Comparison of ENCODE assay signal across 1 cellular context in the genomic region with DNA sequence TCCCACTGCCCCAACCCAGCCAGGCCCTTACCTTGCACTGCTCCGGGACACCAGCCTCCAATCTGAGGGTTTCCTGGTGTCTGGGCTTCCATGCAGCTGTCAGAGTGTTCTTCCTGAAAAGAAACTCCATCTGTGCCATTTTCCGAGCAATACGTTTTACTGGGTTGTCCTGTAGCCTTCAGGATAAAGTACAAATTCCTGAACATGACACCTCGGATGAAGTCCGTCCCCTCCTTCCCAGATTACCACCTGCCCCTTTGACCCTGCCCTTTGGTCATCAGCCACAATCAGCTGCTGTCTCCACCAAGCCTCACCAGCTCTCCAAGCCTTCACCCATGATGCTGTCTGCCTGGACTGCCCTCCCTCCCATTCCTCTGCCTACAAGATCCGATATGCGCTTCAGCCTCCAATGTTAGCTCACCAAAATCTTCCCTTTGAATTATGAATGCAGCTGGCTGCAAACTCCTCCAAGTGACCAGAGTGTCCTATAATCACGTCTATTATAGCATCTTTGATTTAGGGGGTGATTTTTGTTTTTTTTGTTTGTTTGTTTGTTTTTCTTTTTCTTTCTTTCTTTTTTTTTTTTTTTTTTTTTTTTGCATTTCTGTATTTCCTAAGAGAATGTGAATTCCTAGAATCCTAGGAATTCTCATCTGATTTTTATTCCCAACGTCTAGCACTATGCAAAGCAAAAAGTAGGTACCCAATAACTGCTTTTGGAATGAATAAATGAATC.
TF ChIP-seq lines count a peak whose summit lies in the region.

No MANE protein-coding gene starts in this region.

TF ChIP-seq in HepG2, 621 proteins besides CTCF, POLR2A, EP300 and RAD21 (continued from another document and continues in another):
- TF ChIP-seq, protein P1, sequence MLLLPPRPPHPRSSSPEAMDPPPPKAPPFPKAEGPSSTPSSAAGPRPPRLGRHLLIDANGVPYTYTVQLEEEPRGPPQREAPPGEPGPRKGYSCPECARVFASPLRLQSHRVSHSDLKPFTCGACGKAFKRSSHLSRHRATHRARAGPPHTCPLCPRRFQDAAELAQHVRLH (CRISPR knock-in tag; IDR thresholded peaks at IDR 0.05; ENCODE audit: borderline replicate concordance, low read depth), result peak; percentile 98
- TF ChIP-seq ZNF773 (CRISPR knock-in tag; IDR thresholded peaks at IDR 0.05; ENCODE audit: borderline replicate concordance), result no peak
- peak; percentile 73; the same call in 1 of the 2 replicates for TF ChIP-seq ARNTL (CRISPR knock-in tag; IDR thresholded peaks at IDR 0.05)
- TF ChIP-seq, protein P2, sequence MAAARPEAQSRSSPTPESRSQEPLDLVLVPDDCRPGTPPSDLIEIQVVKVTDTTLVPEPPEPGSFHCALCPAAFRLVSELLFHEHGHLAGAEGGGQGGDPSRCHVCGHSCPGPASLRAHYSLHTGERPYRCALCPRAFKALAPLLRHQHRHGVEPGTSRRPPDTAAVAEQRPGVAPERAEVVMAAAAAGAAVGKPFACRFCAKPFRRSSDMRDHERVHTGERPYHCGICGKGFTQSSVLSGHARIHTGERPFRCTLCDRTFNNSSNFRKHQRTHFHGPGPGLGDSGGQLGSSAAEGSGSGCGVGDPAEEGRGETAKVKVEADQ (CRISPR knock-in tag; IDR thresholded peaks at IDR 0.05; ENCODE audit: borderline replicate concordance), result peak; percentile 69; the same call in 1 of the 2 replicates
- TF ChIP-seq CREB1 (IDR thresholded peaks at IDR 0.05), result peak; percentile 61
- peak; percentile 66; the same call in 1 of the 2 replicates for TF ChIP-seq CREB1 (CRISPR knock-in tag; IDR thresholded peaks at IDR 0.05)
- TF ChIP-seq SMARCE1 (IDR thresholded peaks at IDR 0.05; ENCODE audit: borderline replicate concordance), result no peak
- no peak for TF ChIP-seq ATAD3A (CRISPR knock-in tag; IDR thresholded peaks at IDR 0.05)
- TF ChIP-seq, protein P3, sequence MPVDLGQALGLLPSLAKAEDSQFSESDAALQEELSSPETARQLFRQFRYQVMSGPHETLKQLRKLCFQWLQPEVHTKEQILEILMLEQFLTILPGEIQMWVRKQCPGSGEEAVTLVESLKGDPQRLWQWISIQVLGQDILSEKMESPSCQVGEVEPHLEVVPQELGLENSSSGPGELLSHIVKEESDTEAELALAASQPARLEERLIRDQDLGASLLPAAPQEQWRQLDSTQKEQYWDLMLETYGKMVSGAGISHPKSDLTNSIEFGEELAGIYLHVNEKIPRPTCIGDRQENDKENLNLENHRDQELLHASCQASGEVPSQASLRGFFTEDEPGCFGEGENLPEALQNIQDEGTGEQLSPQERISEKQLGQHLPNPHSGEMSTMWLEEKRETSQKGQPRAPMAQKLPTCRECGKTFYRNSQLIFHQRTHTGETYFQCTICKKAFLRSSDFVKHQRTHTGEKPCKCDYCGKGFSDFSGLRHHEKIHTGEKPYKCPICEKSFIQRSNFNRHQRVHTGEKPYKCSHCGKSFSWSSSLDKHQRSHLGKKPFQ (CRISPR knock-in tag; IDR thresholded peaks at IDR 0.05; ENCODE audit: insufficient replicate concordance), result no peak
- TF ChIP-seq ZNF839 (CRISPR knock-in tag; IDR thresholded peaks at IDR 0.05; ENCODE audit: borderline replicate concordance), result no peak
- TF ChIP-seq NFKBIZ (CRISPR knock-in tag; IDR thresholded peaks at IDR 0.05), result peak; percentile 91; the same call in 1 of the 2 replicates
- TF ChIP-seq ZNF337 (CRISPR knock-in tag; IDR thresholded peaks at IDR 0.05; ENCODE audit: borderline replicate concordance, low read depth), result no peak
- TF ChIP-seq, protein P4, sequence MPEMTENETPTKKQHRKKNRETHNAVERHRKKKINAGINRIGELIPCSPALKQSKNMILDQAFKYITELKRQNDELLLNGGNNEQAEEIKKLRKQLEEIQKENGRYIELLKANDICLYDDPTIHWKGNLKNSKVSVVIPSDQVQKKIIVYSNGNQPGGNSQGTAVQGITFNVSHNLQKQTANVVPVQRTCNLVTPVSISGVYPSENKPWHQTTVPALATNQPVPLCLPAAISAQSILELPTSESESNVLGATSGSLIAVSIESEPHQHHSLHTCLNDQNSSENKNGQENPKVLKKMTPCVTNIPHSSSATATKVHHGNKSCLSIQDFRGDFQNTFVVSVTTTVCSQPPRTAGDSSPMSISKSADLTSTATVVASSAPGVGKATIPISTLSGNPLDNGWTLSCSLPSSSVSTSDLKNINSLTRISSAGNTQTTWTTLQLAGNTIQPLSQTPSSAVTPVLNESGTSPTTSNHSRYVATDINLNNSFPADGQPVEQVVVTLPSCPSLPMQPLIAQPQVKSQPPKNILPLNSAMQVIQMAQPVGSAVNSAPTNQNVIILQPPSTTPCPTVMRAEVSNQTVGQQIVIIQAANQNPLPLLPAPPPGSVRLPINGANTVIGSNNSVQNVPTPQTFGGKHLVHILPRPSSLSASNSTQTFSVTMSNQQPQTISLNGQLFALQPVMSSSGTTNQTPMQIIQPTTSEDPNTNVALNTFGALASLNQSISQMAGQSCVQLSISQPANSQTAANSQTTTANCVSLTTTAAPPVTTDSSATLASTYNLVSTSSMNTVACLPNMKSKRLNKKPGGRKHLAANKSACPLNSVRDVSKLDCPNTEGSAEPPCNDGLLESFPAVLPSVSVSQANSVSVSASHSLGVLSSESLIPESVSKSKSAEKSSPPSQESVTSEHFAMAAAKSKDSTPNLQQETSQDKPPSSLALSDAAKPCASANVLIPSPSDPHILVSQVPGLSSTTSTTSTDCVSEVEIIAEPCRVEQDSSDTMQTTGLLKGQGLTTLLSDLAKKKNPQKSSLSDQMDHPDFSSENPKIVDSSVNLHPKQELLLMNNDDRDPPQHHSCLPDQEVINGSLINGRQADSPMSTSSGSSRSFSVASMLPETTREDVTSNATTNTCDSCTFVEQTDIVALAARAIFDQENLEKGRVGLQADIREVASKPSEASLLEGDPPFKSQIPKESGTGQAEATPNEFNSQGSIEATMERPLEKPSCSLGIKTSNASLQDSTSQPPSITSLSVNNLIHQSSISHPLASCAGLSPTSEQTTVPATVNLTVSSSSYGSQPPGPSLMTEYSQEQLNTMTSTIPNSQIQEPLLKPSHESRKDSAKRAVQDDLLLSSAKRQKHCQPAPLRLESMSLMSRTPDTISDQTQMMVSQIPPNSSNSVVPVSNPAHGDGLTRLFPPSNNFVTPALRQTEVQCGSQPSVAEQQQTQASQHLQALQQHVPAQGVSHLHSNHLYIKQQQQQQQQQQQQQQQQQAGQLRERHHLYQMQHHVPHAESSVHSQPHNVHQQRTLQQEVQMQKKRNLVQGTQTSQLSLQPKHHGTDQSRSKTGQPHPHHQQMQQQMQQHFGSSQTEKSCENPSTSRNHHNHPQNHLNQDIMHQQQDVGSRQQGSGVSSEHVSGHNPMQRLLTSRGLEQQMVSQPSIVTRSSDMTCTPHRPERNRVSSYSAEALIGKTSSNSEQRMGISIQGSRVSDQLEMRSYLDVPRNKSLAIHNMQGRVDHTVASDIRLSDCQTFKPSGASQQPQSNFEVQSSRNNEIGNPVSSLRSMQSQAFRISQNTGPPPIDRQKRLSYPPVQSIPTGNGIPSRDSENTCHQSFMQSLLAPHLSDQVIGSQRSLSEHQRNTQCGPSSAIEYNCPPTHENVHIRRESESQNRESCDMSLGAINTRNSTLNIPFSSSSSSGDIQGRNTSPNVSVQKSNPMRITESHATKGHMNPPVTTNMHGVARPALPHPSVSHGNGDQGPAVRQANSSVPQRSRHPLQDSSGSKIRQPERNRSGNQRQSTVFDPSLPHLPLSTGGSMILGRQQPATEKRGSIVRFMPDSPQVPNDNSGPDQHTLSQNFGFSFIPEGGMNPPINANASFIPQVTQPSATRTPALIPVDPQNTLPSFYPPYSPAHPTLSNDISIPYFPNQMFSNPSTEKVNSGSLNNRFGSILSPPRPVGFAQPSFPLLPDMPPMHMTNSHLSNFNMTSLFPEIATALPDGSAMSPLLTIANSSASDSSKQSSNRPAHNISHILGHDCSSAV (CRISPR knock-in tag; IDR thresholded peaks at IDR 0.05; ENCODE audit: borderline replicate concordance), result no peak
- TF ChIP-seq, protein P5, sequence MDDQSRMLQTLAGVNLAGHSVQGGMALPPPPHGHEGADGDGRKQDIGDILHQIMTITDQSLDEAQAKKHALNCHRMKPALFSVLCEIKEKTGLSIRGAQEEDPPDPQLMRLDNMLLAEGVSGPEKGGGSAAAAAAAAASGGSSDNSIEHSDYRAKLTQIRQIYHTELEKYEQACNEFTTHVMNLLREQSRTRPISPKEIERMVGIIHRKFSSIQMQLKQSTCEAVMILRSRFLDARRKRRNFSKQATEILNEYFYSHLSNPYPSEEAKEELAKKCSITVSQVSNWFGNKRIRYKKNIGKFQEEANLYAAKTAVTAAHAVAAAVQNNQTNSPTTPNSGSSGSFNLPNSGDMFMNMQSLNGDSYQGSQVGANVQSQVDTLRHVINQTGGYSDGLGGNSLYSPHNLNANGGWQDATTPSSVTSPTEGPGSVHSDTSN (CRISPR knock-in tag; IDR thresholded peaks at IDR 0.05; ENCODE audit: borderline replicate concordance), result no peak
- TF ChIP-seq ZFP41 (CRISPR knock-in tag; IDR thresholded peaks at IDR 0.05; ENCODE audit: borderline replicate concordance), result no peak
- TF ChIP-seq NKX3-1 (CRISPR knock-in tag; IDR thresholded peaks at IDR 0.05), result no peak
- no peak for TF ChIP-seq SETDB1 (CRISPR knock-in tag; IDR thresholded peaks at IDR 0.05; ENCODE audit: borderline replicate concordance)
- TF ChIP-seq ZSCAN29 (CRISPR knock-in tag; conservative IDR thresholded peaks at IDR 0.05), result peak; percentile 83; the same call in 1 of the 2 replicates
- TF ChIP-seq BRCA1 (CRISPR knock-in tag; IDR thresholded peaks at IDR 0.05), result no peak
- peak; percentile 91; the same call in 1 of the 2 replicates for TF ChIP-seq ZNF451 (CRISPR knock-in tag; IDR thresholded peaks at IDR 0.05)
- TF ChIP-seq SRY (CRISPR knock-in tag; IDR thresholded peaks at IDR 0.05), result no peak
- TF ChIP-seq CENPT (CRISPR knock-in tag; IDR thresholded peaks at IDR 0.05; ENCODE audit: low read depth), result no peak
- TF ChIP-seq ZNF790 (CRISPR knock-in tag; IDR thresholded peaks at IDR 0.05; ENCODE audit: borderline replicate concordance), result no peak
- TF ChIP-seq, protein P6, sequence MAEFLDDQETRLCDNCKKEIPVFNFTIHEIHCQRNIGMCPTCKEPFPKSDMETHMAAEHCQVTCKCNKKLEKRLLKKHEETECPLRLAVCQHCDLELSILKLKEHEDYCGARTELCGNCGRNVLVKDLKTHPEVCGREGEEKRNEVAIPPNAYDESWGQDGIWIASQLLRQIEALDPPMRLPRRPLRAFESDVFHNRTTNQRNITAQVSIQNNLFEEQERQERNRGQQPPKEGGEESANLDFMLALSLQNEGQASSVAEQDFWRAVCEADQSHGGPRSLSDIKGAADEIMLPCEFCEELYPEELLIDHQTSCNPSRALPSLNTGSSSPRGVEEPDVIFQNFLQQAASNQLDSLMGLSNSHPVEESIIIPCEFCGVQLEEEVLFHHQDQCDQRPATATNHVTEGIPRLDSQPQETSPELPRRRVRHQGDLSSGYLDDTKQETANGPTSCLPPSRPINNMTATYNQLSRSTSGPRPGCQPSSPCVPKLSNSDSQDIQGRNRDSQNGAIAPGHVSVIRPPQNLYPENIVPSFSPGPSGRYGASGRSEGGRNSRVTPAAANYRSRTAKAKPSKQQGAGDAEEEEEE (CRISPR knock-in tag; IDR thresholded peaks at IDR 0.05; ENCODE audit: borderline replicate concordance), result no peak
- peak; percentile 44; the same call in 1 of the 2 replicates for TF ChIP-seq KDM5A (IDR thresholded peaks at IDR 0.05; ENCODE audit: borderline replicate concordance, low read length)
- TF ChIP-seq SOX5 (CRISPR knock-in tag; IDR thresholded peaks at IDR 0.05; ENCODE audit: borderline replicate concordance), result peak; percentile 91
- TF ChIP-seq, protein P7, sequence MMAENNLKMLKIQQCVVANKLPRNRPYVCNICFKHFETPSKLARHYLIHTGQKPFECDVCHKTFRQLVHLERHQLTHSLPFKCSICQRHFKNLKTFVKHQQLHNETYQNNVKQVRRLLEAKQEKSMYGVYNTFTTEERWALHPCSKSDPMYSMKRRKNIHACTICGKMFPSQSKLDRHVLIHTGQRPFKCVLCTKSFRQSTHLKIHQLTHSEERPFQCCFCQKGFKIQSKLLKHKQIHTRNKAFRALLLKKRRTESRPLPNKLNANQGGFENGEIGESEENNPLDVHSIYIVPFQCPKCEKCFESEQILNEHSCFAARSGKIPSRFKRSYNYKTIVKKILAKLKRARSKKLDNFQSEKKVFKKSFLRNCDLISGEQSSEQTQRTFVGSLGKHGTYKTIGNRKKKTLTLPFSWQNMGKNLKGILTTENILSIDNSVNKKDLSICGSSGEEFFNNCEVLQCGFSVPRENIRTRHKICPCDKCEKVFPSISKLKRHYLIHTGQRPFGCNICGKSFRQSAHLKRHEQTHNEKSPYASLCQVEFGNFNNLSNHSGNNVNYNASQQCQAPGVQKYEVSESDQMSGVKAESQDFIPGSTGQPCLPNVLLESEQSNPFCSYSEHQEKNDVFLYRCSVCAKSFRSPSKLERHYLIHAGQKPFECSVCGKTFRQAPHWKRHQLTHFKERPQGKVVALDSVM (CRISPR knock-in tag; IDR thresholded peaks at IDR 0.05), result peak; percentile 80
- TF ChIP-seq MLLT10 (CRISPR knock-in tag; IDR thresholded peaks at IDR 0.05), result no peak
- TF ChIP-seq FOXP1 (IDR thresholded peaks at IDR 0.05), result no peak
- peak; percentile 78; the same call in 1 of the 2 replicates for TF ChIP-seq FOXP1 (CRISPR knock-in tag; IDR thresholded peaks at IDR 0.05)
- no peak for TF ChIP-seq ISX (CRISPR knock-in tag; conservative IDR thresholded peaks at IDR 0.05)
- TF ChIP-seq PCBP1 (IDR thresholded peaks at IDR 0.05; ENCODE audit: borderline replicate concordance, low read depth, low read length), result no peak
- TF ChIP-seq BHLHE40 (IDR thresholded peaks at IDR 0.05; ENCODE audit: low read length), result peak; percentile 49
- peak; percentile 37; the same call in 1 of the 2 replicates for TF ChIP-seq ZBTB21 (CRISPR knock-in tag; IDR thresholded peaks at IDR 0.05)
- TF ChIP-seq RBM39 (IDR thresholded peaks at IDR 0.05; ENCODE audit: low read depth, low read length, poor library complexity, severe bottlenecking), result no peak
- TF ChIP-seq, protein P8, sequence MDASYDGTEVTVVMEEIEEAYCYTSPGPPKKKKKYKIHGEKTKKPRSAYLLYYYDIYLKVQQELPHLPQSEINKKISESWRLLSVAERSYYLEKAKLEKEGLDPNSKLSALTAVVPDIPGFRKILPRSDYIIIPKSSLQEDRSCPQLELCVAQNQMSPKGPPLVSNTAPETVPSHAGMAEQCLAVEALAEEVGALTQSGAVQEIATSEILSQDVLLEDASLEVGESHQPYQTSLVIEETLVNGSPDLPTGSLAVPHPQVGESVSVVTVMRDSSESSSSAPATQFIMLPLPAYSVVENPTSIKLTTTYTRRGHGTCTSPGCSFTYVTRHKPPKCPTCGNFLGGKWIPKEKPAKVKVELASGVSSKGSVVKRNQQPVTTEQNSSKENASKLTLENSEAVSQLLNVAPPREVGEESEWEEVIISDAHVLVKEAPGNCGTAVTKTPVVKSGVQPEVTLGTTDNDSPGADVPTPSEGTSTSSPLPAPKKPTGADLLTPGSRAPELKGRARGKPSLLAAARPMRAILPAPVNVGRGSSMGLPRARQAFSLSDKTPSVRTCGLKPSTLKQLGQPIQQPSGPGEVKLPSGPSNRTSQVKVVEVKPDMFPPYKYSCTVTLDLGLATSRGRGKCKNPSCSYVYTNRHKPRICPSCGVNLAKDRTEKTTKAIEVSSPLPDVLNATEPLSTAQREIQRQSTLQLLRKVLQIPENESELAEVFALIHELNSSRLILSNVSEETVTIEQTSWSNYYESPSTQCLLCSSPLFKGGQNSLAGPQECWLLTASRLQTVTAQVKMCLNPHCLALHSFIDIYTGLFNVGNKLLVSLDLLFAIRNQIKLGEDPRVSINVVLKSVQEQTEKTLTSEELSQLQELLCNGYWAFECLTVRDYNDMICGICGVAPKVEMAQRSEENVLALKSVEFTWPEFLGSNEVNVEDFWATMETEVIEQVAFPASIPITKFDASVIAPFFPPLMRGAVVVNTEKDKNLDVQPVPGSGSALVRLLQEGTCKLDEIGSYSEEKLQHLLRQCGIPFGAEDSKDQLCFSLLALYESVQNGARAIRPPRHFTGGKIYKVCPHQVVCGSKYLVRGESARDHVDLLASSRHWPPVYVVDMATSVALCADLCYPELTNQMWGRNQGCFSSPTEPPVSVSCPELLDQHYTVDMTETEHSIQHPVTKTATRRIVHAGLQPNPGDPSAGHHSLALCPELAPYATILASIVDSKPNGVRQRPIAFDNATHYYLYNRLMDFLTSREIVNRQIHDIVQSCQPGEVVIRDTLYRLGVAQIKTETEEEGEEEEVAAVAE (CRISPR knock-in tag; IDR thresholded peaks at IDR 0.05; ENCODE audit: borderline replicate concordance), result peak; percentile 82
